ENCODE assay signal across 1 cellular context in the genomic region with DNA sequence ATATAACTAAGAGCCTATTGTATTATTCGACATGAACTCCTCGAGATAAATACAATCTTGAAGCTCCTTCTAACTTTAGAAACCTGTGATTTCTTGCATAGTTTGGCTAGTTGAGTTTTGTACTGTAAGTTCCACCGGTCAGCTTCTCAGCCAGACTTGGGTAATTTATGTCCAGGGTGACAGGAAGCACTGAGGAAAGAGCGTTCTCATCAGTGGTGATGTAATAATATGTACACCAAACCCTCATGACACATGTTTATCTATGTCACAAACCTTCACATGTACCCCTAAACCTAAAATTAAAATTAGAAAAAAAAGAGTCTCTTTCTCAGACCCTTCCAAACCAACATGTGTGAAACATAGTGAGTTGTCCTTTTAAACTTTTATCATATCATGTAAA.
TF ChIP-seq lines count a peak whose summit lies in the region.

No MANE protein-coding gene starts in this region.

TF ChIP-seq in K562, 482 proteins besides CTCF, POLR2A, EP300 and RAD21 (continued from another document):
- TF ChIP-seq, protein P1, sequence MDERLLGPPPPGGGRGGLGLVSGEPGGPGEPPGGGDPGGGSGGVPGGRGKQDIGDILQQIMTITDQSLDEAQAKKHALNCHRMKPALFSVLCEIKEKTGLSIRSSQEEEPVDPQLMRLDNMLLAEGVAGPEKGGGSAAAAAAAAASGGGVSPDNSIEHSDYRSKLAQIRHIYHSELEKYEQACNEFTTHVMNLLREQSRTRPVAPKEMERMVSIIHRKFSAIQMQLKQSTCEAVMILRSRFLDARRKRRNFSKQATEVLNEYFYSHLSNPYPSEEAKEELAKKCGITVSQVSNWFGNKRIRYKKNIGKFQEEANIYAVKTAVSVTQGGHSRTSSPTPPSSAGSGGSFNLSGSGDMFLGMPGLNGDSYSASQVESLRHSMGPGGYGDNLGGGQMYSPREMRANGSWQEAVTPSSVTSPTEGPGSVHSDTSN (CRISPR knock-in tag; IDR thresholded peaks at IDR 0.05; ENCODE audit: low read depth) = no peak
- TF ChIP-seq, protein P1 (tag; conservative IDR thresholded peaks at IDR 0.05; ENCODE audit: low read depth) = peak; percentile 84
- TF ChIP-seq HCFC1 (IDR thresholded peaks at IDR 0.05; ENCODE audit: low read depth, low read length) = no peak
- TF ChIP-seq, protein P2, sequence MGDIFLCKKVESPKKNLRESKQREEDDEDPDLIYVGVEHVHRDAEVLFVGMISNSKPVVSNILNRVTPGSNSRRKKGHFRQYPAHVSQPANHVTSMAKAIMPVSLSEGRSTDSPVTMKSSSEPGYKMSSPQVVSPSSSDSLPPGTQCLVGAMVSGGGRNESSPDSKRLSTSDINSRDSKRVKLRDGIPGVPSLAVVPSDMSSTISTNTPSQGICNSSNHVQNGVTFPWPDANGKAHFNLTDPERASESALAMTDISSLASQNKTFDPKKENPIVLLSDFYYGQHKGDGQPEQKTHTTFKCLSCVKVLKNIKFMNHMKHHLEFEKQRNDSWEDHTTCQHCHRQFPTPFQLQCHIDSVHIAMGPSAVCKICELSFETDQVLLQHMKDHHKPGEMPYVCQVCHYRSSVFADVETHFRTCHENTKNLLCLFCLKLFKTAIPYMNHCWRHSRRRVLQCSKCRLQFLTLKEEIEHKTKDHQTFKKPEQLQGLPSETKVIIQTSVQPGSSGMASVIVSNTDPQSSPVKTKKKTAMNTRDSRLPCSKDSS (IDR thresholded peaks at IDR 0.05; ENCODE audit: low read depth, partially characterized antibody) = no peak
- TF ChIP-seq, protein P3, sequence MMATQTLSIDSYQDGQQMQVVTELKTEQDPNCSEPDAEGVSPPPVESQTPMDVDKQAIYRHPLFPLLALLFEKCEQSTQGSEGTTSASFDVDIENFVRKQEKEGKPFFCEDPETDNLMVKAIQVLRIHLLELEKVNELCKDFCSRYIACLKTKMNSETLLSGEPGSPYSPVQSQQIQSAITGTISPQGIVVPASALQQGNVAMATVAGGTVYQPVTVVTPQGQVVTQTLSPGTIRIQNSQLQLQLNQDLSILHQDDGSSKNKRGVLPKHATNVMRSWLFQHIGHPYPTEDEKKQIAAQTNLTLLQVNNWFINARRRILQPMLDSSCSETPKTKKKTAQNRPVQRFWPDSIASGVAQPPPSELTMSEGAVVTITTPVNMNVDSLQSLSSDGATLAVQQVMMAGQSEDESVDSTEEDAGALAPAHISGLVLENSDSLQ (IDR thresholded peaks at IDR 0.05) = peak; percentile 75
- no peak for TF ChIP-seq NFATC3 (IDR thresholded peaks at IDR 0.05)
- TF ChIP-seq MAFF (IDR thresholded peaks at IDR 0.05; ENCODE audit: low read length) = no peak
- TF ChIP-seq, protein P4, sequence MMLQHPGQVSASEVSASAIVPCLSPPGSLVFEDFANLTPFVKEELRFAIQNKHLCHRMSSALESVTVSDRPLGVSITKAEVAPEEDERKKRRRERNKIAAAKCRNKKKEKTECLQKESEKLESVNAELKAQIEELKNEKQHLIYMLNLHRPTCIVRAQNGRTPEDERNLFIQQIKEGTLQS (IDR thresholded peaks at IDR 0.05) = peak; percentile 81
- TF ChIP-seq, protein P4 (CRISPR knock-in tag; conservative IDR thresholded peaks at IDR 0.05) = no peak
- peak; percentile 88 for TF ChIP-seq MEIS2 (IDR thresholded peaks at IDR 0.05; ENCODE audit: partially characterized antibody)
- 0 out of 2 replicates have a peak, but pooled peaks have one; percentile 29 for TF ChIP-seq ATF7 (IDR thresholded peaks at IDR 0.05)
